Comparison of ENCODE assay signal across 10 cellular contexts in genomic region chr9:79581388-79581787, GRCh38. TPM values are rescaled to one million over a fixed set of nuclear protein-coding genes. Genes with fewer than 3 reads are reported as not detected.
DNase-seq lines count a peak whose midpoint lies in the region; ATAC-seq and TF ChIP-seq lines count a peak whose summit lies in the region.
"Had no signal": no experiment of that assay in that cellular context is flagged by ENCODE, and none has a peak within 500 bp of the region (broad histone marks: within the 10 kb centered on the region; RNA-seq: fewer than 3 reads in every experiment).

No MANE protein-coding gene starts in this region.

- H3K27ac Mint-ChIP-seq in CD4-positive, CD25-positive, alpha-beta regulatory T cell, result peak overlapping the region; percentile 57 to 83 (median 59)
- H3K27ac Mint-ChIP-seq in naive thymus-derived CD4-positive, alpha-beta T cell, result peak overlapping the region in 8 of 9 donors; percentile 75 to 92 (median 83)

- peak overlapping the region; percentile 58 for H3K4me3 ChIP-seq in CD4-positive, CD25-positive, alpha-beta regulatory T cell (ENCODE audit: low read depth, low read length)
- no peak overlapping the region for H3K4me3 ChIP-seq in body of pancreas
- peak overlapping the region; percentile 38 for H3K4me3 ChIP-seq in naive thymus-derived CD4-positive, alpha-beta T cell (ENCODE audit: low read length)
- H3K4me3 ChIP-seq: thyroid gland had no signal

- no peak for DNase-seq in CD4-positive, CD25-positive, alpha-beta regulatory T cell
- DNase-seq in HT-29 (ENCODE audit: low spot score), result peak; percentile 62
- no peak for DNase-seq in body of pancreas
- DNase-seq in naive thymus-derived CD4-positive, alpha-beta T cell, result peak in 5 of 9 donors; percentile 14 to 31 (median 26)
- DNase-seq in GM13977 (ENCODE audit: low spot score), result no peak
- no peak for DNase-seq in SKM-1 (lab: John Stamatoyannopoulos, UW; ENCODE audit: unreplicated experiment)
- DNase-seq: NCI-H2227 treated with DMSO at 0.1 percent for 48 hours, thyroid gland had no signal

- POLR2A ChIA-PET in naive thymus-derived CD4-positive, alpha-beta T cell (lab: Charles Lee), result interaction anchor here (1.2 to 4.5 kb wide), 3 partner anchors 7 to 47 kb away, joined by 4 to 45 read pairs (median 13); partner anchors contain the start of gene TLE4

- H3K9me3 ChIP-seq in CD4-positive, CD25-positive, alpha-beta regulatory T cell (ENCODE audit: control insufficient read depth in 2 of 2, low read length in 2 of 2), result no peaks in the 10 kb centered on the region
- H3K9me3 ChIP-seq in body of pancreas, result no peaks in the 10 kb centered on the region
- H3K9me3 ChIP-seq in naive thymus-derived CD4-positive, alpha-beta T cell (ENCODE audit: control insufficient read depth in 2 of 3, low read length in 3 of 3), result no peaks in the 10 kb centered on the region
- H3K9me3 ChIP-seq: thyroid gland had no signal

- H3K4me1 Mint-ChIP-seq in CD4-positive, CD25-positive, alpha-beta regulatory T cell, result peaks cover 44 to 93% (median 74%) of the 10 kb centered on the region in 4 donors
- H3K4me1 Mint-ChIP-seq in naive thymus-derived CD4-positive, alpha-beta T cell, result peaks cover 64 to 100% (median 96%) of the 10 kb centered on the region in 7 donors

- no peak overlapping the region for H3K27ac ChIP-seq in CD4-positive, CD25-positive, alpha-beta regulatory T cell (ENCODE audit: insufficient read depth, low read length, poor library complexity, severe bottlenecking)
- H3K27ac ChIP-seq in body of pancreas, result no peak overlapping the region
- peak overlapping the region; percentile 59 for H3K27ac ChIP-seq in naive thymus-derived CD4-positive, alpha-beta T cell (ENCODE audit: low read depth, low read length)
- H3K27ac ChIP-seq: thyroid gland had no signal

- no peak for ATAC-seq in CD4-positive, CD25-positive, alpha-beta regulatory T cell (ENCODE audit: low read depth in 2 of 2)
- ATAC-seq in body of pancreas (peak; percentile 48), HG03432 (IDR thresholded peaks at IDR 0.05; ENCODE audit: unreplicated experiment) (no peak), HG02870 (IDR thresholded peaks at IDR 0.05; ENCODE audit: unreplicated experiment) (no peak)
- no peak for ATAC-seq in naive thymus-derived CD4-positive, alpha-beta T cell

- no peaks in the 10 kb centered on the region for H3K27me3 Mint-ChIP-seq in CD4-positive, CD25-positive, alpha-beta regulatory T cell
- H3K27me3 Mint-ChIP-seq in naive thymus-derived CD4-positive, alpha-beta T cell, result no peaks in the 10 kb centered on the region

- peaks cover 15% of the 10 kb centered on the region for H3K36me3 Mint-ChIP-seq in CD4-positive, CD25-positive, alpha-beta regulatory T cell
- H3K36me3 Mint-ChIP-seq in naive thymus-derived CD4-positive, alpha-beta T cell, result peaks cover 0 to 21% (median 2%) of the 10 kb centered on the region in 5 donors

- 22 to 30% methylated on average over 3 of the region's 3 CpGs for WGBS in body of pancreas, 2 donors

- in situ Hi-C loops in GM13977 (cut with MboI; ENCODE audit: low pct_unique_long_range_greater_than_20kb, low sequenced_read_pairs, unreplicated experiment), result no loop called here

- peak overlapping the region in 3 of 4 donors; percentile 0 to 76 (median 73) for H3K4me3 Mint-ChIP-seq in CD4-positive, CD25-positive, alpha-beta regulatory T cell
- H3K4me3 Mint-ChIP-seq in naive thymus-derived CD4-positive, alpha-beta T cell, result peak overlapping the region in 9 of 10 donors; percentile 60 to 91 (median 69)

- no peak for TF ChIP-seq POLR2A in body of pancreas (IDR thresholded peaks at IDR 0.05)

- intact Hi-C loops in body of pancreas (cut with DNase I), result no loop called here
- intact Hi-C loops in naive thymus-derived CD4-positive, alpha-beta T cell (cut with micrococcal nuclease), result no loop called here

- H3K4me1 ChIP-seq in CD4-positive, CD25-positive, alpha-beta regulatory T cell (ENCODE audit: control insufficient read depth, insufficient read depth, low read length, poor library complexity, severe bottlenecking), result peaks cover 47% of the 10 kb centered on the region
- peaks cover 44% of the 10 kb centered on the region for H3K4me1 ChIP-seq in body of pancreas
- peaks cover 46 to 60% of the 10 kb centered on the region in 2 donors for H3K4me1 ChIP-seq in naive thymus-derived CD4-positive, alpha-beta T cell (ENCODE audit: control insufficient read depth in 2 of 2, insufficient read depth in 2 of 2, low read length in 2 of 2)
- H3K4me1 ChIP-seq: thyroid gland had no signal

- H3K9me3 Mint-ChIP-seq in CD4-positive, CD25-positive, alpha-beta regulatory T cell, result no peaks in the 10 kb centered on the region
- no peaks in the 10 kb centered on the region for H3K9me3 Mint-ChIP-seq in naive thymus-derived CD4-positive, alpha-beta T cell

- CTCF ChIA-PET in naive thymus-derived CD4-positive, alpha-beta T cell (lab: Charles Lee), result interaction anchor here (0.7 to 0.9 kb wide), 2 partner anchors 10 to 34 kb away, joined by 3 read pairs; partner anchors contain the start of gene TLE4

- H3K27me3 ChIP-seq in CD4-positive, CD25-positive, alpha-beta regulatory T cell (ENCODE audit: control insufficient read depth, insufficient read depth, low read length), result no peaks in the 10 kb centered on the region
- no peaks in the 10 kb centered on the region for H3K27me3 ChIP-seq in body of pancreas
- no peaks in the 10 kb centered on the region for H3K27me3 ChIP-seq in naive thymus-derived CD4-positive, alpha-beta T cell (ENCODE audit: control insufficient read depth in 2 of 2, insufficient read depth in 2 of 2, low read length in 2 of 2)
- H3K27me3 ChIP-seq: thyroid gland had no signal

- TF ChIP-seq CTCF in body of pancreas (IDR thresholded peaks at IDR 0.05), result no peak
- no peak for TF ChIP-seq CTCF in GM13977 (IDR thresholded peaks at IDR 0.05; ENCODE audit: extremely low read depth, insufficient read depth, missing control alignments)

- peaks cover 3% of the 10 kb centered on the region for H3K36me3 ChIP-seq in CD4-positive, CD25-positive, alpha-beta regulatory T cell (ENCODE audit: control insufficient read depth, insufficient read depth, low read length)
- H3K36me3 ChIP-seq in body of pancreas (replicated peaks in 1 of 2; ENCODE audit: insufficient read depth in 1 of 2, low read depth in 2 of 2), result no peaks in the 10 kb centered on the region
- H3K36me3 ChIP-seq in naive thymus-derived CD4-positive, alpha-beta T cell (ENCODE audit: control insufficient read depth in 2 of 3, insufficient read depth in 3 of 3, low read length in 3 of 3), result no peaks in the 10 kb centered on the region
- H3K36me3 ChIP-seq: thyroid gland had no signal

RNA-seq across cellular contexts. Expression of gene TLE4, which starts 9.6 kb away (rescaled TPM):
- total RNA-seq in CD4-positive, CD25-positive, alpha-beta regulatory T cell, result 127 TPM
- 10 to 100 TPM; 16.2 to 30.1 (median 21.8) TPM for polyA plus RNA-seq in CD4-positive, CD25-positive, alpha-beta regulatory T cell
- total RNA-seq in HT-29 (2014; rRNA removed; shearing (Covaris generic)), result 16.1 and 18.3 TPM in 2 replicates
- total RNA-seq in body of pancreas, result 10 to 100 TPM; 17.9 to 54.7 TPM
- total RNA-seq in naive thymus-derived CD4-positive, alpha-beta T cell, result 100 to 1,000 TPM in 4 of 5 experiments, 10 to 100 TPM in 1; 21.0 to 196 (median 106) TPM
- polyA plus RNA-seq in naive thymus-derived CD4-positive, alpha-beta T cell, result 10 to 100 TPM; 28.1 to 29.7 TPM

Comparison
In these comparisons a context has a peak if more than half of its experiments do, and no peak if none do; other contexts are left out.
1. DNase-seq: peak in HT-29 (single experiment) and naive thymus-derived CD4-positive, alpha-beta T cell (5 of 9); none in CD4-positive, CD25-positive, alpha-beta regulatory T cell (0 of 3), body of pancreas (0 of 4), GM13977 (single experiment) and SKM-1 (single experiment).
2. H3K4me3 ChIP-seq: peak in CD4-positive, CD25-positive, alpha-beta regulatory T cell (single experiment) and naive thymus-derived CD4-positive, alpha-beta T cell (single experiment); none in body of pancreas (0 of 2).